In the genomic region with DNA sequence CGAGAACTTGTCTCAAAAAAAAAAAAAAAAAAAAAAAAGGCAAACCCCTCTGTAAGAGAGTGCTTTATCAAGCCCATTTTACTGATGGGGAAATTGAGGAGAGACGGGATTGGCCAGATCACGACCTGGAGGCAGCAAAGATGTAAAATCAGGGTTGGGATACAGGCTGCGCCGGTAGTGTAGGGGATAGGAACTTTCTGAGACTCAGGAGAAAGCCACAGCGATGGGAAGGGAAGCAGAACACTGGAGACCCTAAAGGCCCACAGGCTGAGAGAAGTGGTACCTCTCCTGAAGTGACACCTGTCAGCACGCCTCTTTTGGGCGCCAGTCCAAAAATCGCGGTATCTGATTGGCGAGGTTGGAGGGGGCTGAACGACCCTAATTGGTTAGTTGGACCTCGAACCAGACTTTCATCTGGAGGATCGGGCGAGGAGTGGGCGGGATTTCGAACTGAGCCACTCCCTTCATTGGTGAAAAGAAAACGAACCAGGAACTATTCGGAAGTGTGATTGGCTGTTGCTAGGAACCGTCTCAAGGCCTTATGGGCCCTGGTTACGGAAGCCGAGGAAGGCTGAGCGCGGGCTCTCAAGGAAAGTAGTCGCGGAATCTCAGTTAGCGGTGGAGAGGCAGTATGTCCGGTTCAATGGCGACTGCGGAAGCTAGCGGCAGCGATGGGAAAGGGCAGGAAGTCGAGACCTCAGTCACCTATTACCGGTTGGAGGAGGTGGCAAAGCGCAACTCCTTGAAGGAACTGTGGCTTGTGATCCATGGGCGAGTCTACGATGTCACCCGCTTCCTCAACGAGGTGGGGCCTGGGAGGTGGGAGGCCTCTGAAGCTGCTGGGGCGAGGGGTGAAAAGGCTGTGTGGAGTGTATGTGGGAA, we compare ENCODE assay signal across 1 cellular context.
TF ChIP-seq lines count a peak whose summit lies in the region.

A gene with protein sequence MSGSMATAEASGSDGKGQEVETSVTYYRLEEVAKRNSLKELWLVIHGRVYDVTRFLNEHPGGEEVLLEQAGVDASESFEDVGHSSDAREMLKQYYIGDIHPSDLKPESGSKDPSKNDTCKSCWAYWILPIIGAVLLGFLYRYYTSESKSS (plus strand): TSS at position 567 of the 882 bp plus-strand sequence. CDS start 65 bp downstream, at position 632.

TF ChIP-seq in GM12878, 131 proteins besides CTCF, POLR2A, EP300 and RAD21 (continued from another document and continues in another):
- TF ChIP-seq FOXM1 (IDR thresholded peaks at IDR 0.05; ENCODE audit: low read depth, low read length) = peak; percentile 40
- no peak for TF ChIP-seq PAX8 (IDR thresholded peaks at IDR 0.05)
- peak; percentile 55; the same call in 1 of the 2 replicates for TF ChIP-seq RFX5 (IDR thresholded peaks at IDR 0.05; ENCODE audit: low read depth, low read length)
- TF ChIP-seq GATAD2B (conservative IDR thresholded peaks at IDR 0.05; ENCODE audit: low read depth) = no peak
- TF ChIP-seq, protein P1, sequence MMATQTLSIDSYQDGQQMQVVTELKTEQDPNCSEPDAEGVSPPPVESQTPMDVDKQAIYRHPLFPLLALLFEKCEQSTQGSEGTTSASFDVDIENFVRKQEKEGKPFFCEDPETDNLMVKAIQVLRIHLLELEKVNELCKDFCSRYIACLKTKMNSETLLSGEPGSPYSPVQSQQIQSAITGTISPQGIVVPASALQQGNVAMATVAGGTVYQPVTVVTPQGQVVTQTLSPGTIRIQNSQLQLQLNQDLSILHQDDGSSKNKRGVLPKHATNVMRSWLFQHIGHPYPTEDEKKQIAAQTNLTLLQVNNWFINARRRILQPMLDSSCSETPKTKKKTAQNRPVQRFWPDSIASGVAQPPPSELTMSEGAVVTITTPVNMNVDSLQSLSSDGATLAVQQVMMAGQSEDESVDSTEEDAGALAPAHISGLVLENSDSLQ (IDR thresholded peaks at IDR 0.05) = peak; percentile 95
- peak; percentile 89 for TF ChIP-seq SIN3A (IDR thresholded peaks at IDR 0.05; ENCODE audit: low read depth, low read length)
- TF ChIP-seq CBFB (IDR thresholded peaks at IDR 0.05; ENCODE audit: low read depth) = peak; percentile 83; the same call in 1 of the 2 replicates
- no peak for TF ChIP-seq BCL11A (IDR thresholded peaks at IDR 0.05; ENCODE audit: low read depth, low read length)
- TF ChIP-seq IKZF1 (conservative IDR thresholded peaks at IDR 0.05) = peak; percentile 86
- TF ChIP-seq, protein P2, sequence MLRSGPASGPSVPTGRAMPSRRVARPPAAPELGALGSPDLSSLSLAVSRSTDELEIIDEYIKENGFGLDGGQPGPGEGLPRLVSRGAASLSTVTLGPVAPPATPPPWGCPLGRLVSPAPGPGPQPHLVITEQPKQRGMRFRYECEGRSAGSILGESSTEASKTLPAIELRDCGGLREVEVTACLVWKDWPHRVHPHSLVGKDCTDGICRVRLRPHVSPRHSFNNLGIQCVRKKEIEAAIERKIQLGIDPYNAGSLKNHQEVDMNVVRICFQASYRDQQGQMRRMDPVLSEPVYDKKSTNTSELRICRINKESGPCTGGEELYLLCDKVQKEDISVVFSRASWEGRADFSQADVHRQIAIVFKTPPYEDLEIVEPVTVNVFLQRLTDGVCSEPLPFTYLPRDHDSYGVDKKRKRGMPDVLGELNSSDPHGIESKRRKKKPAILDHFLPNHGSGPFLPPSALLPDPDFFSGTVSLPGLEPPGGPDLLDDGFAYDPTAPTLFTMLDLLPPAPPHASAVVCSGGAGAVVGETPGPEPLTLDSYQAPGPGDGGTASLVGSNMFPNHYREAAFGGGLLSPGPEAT (IDR thresholded peaks at IDR 0.05; ENCODE audit: low read depth) = peak; percentile 86
- TF ChIP-seq SP1 (IDR thresholded peaks at IDR 0.05; ENCODE audit: low read depth, low read length) = peak; percentile 92
- TF ChIP-seq TCF12 (IDR thresholded peaks at IDR 0.05; ENCODE audit: low read depth, low read length) = 0 out of 2 replicates have a peak, but pooled peaks have one; percentile 8
- TF ChIP-seq NFYA (IDR thresholded peaks at IDR 0.05; ENCODE audit: borderline replicate concordance, low read depth, low read length) = peak; percentile 61; the same call in 1 of the 2 replicates
- peak; percentile 57 for TF ChIP-seq FOS (IDR thresholded peaks at IDR 0.05; ENCODE audit: borderline replicate concordance, extremely low read depth, insufficient read length)
- TF ChIP-seq JUNB (IDR thresholded peaks at IDR 0.05) = no peak
- 0 out of 2 replicates have a peak, but pooled peaks have one; percentile 54 for TF ChIP-seq GABPA (IDR thresholded peaks at IDR 0.05; ENCODE audit: low read depth)
- TF ChIP-seq, protein P3, sequence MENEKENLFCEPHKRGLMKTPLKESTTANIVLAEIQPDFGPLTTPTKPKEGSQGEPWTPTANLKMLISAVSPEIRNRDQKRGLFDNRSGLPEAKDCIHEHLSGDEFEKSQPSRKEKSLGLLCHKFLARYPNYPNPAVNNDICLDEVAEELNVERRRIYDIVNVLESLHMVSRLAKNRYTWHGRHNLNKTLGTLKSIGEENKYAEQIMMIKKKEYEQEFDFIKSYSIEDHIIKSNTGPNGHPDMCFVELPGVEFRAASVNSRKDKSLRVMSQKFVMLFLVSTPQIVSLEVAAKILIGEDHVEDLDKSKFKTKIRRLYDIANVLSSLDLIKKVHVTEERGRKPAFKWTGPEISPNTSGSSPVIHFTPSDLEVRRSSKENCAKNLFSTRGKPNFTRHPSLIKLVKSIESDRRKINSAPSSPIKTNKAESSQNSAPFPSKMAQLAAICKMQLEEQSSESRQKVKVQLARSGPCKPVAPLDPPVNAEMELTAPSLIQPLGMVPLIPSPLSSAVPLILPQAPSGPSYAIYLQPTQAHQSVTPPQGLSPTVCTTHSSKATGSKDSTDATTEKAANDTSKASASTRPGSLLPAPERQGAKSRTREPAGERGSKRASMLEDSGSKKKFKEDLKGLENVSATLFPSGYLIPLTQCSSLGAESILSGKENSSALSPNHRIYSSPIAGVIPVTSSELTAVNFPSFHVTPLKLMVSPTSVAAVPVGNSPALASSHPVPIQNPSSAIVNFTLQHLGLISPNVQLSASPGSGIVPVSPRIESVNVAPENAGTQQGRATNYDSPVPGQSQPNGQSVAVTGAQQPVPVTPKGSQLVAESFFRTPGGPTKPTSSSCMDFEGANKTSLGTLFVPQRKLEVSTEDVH (IDR thresholded peaks at IDR 0.05; ENCODE audit: low read depth, partially characterized antibody) = peak; percentile 46
- TF ChIP-seq SMARCA5 (IDR thresholded peaks at IDR 0.05) = 0 out of 2 replicates have a peak, but pooled peaks have one; percentile 11
- 0 out of 2 replicates have a peak, but pooled peaks have one; percentile 14 for TF ChIP-seq DPF2 (IDR thresholded peaks at IDR 0.05)
- TF ChIP-seq YY1 (IDR thresholded peaks at IDR 0.05; ENCODE audit: low read depth, low read length) = peak; percentile 94
- TF ChIP-seq CREM (IDR thresholded peaks at IDR 0.05; ENCODE audit: low read depth) = peak; percentile 79
- TF ChIP-seq, protein P4, sequence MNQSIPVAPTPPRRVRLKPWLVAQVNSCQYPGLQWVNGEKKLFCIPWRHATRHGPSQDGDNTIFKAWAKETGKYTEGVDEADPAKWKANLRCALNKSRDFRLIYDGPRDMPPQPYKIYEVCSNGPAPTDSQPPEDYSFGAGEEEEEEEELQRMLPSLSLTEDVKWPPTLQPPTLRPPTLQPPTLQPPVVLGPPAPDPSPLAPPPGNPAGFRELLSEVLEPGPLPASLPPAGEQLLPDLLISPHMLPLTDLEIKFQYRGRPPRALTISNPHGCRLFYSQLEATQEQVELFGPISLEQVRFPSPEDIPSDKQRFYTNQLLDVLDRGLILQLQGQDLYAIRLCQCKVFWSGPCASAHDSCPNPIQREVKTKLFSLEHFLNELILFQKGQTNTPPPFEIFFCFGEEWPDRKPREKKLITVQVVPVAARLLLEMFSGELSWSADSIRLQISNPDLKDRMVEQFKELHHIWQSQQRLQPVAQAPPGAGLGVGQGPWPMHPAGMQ (IDR thresholded peaks at IDR 0.05; ENCODE audit: borderline replicate concordance) = no peak
- TF ChIP-seq IRF4 (IDR thresholded peaks at IDR 0.05; ENCODE audit: low read depth, low read length) = 0 out of 2 replicates have a peak, but pooled peaks have one; percentile 37
- TF ChIP-seq CHD2 (IDR thresholded peaks at IDR 0.05; ENCODE audit: borderline replicate concordance, low read depth, low read length) = peak; percentile 91
- TF ChIP-seq, protein P5, sequence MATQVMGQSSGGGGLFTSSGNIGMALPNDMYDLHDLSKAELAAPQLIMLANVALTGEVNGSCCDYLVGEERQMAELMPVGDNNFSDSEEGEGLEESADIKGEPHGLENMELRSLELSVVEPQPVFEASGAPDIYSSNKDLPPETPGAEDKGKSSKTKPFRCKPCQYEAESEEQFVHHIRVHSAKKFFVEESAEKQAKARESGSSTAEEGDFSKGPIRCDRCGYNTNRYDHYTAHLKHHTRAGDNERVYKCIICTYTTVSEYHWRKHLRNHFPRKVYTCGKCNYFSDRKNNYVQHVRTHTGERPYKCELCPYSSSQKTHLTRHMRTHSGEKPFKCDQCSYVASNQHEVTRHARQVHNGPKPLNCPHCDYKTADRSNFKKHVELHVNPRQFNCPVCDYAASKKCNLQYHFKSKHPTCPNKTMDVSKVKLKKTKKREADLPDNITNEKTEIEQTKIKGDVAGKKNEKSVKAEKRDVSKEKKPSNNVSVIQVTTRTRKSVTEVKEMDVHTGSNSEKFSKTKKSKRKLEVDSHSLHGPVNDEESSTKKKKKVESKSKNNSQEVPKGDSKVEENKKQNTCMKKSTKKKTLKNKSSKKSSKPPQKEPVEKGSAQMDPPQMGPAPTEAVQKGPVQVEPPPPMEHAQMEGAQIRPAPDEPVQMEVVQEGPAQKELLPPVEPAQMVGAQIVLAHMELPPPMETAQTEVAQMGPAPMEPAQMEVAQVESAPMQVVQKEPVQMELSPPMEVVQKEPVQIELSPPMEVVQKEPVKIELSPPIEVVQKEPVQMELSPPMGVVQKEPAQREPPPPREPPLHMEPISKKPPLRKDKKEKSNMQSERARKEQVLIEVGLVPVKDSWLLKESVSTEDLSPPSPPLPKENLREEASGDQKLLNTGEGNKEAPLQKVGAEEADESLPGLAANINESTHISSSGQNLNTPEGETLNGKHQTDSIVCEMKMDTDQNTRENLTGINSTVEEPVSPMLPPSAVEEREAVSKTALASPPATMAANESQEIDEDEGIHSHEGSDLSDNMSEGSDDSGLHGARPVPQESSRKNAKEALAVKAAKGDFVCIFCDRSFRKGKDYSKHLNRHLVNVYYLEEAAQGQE (IDR thresholded peaks at IDR 0.05; ENCODE audit: low read depth, low read length) = no peak
- TF ChIP-seq CHD4 (IDR thresholded peaks at IDR 0.05) = no peak
- no peak for TF ChIP-seq FOXK2 (IDR thresholded peaks at IDR 0.05)
- TF ChIP-seq KDM1A (IDR thresholded peaks at IDR 0.05; ENCODE audit: borderline replicate concordance) = peak; percentile 86; the same call in 1 of the 2 replicates
- TF ChIP-seq NBN (IDR thresholded peaks at IDR 0.05) = peak; percentile 85
- no peak for TF ChIP-seq NR2C2 (IDR thresholded peaks at IDR 0.05; ENCODE audit: borderline replicate concordance, control insufficient read depth, insufficient read length, low read depth)
- TF ChIP-seq CREB1 (IDR thresholded peaks at IDR 0.05; ENCODE audit: low read depth) = peak; percentile 59
- TF ChIP-seq SMAD1 (IDR thresholded peaks at IDR 0.05; ENCODE audit: low read depth, partially characterized antibody) = peak; percentile 13
- TF ChIP-seq, protein P6, sequence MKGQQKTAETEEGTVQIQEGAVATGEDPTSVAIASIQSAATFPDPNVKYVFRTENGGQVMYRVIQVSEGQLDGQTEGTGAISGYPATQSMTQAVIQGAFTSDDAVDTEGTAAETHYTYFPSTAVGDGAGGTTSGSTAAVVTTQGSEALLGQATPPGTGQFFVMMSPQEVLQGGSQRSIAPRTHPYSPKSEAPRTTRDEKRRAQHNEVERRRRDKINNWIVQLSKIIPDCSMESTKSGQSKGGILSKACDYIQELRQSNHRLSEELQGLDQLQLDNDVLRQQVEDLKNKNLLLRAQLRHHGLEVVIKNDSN (IDR thresholded peaks at IDR 0.05; ENCODE audit: borderline replicate concordance, extremely low read length, insufficient read depth, low read depth, low read length) = no peak
- peak; percentile 97 for TF ChIP-seq POLR2AphosphoS5 (IDR thresholded peaks at IDR 0.05; ENCODE audit: low read length)
- 0 out of 2 replicates have a peak, but pooled peaks have one; percentile 22 for TF ChIP-seq NR2F1 (conservative IDR thresholded peaks at IDR 0.05)
- TF ChIP-seq ZZZ3 (IDR thresholded peaks at IDR 0.05; ENCODE audit: control insufficient read depth, insufficient read length, low read depth) = no peak
- no peak for TF ChIP-seq ZNF274 (IDR thresholded peaks at IDR 0.05; ENCODE audit: insufficient read depth, insufficient read length)
- TF ChIP-seq ATF7 (IDR thresholded peaks at IDR 0.05; ENCODE audit: low read depth) = no peak
- peak in 1 of 2 experiments; percentile 38; a peak in 1 of 4 replicates for TF ChIP-seq BHLHE40 (IDR thresholded peaks at IDR 0.05; ENCODE audit: borderline replicate concordance in 1 of 2, low read depth in 2 of 2, low read length in 1 of 2)
- peak; percentile 83 for TF ChIP-seq SMAD5 (IDR thresholded peaks at IDR 0.05; ENCODE audit: low read depth)
- TF ChIP-seq, protein P7, sequence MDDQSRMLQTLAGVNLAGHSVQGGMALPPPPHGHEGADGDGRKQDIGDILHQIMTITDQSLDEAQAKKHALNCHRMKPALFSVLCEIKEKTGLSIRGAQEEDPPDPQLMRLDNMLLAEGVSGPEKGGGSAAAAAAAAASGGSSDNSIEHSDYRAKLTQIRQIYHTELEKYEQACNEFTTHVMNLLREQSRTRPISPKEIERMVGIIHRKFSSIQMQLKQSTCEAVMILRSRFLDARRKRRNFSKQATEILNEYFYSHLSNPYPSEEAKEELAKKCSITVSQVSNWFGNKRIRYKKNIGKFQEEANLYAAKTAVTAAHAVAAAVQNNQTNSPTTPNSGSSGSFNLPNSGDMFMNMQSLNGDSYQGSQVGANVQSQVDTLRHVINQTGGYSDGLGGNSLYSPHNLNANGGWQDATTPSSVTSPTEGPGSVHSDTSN (IDR thresholded peaks at IDR 0.05; ENCODE audit: insufficient replicate concordance, low read depth, low read length) = peak; percentile 79
- TF ChIP-seq LARP7 (IDR thresholded peaks at IDR 0.05) = 0 out of 2 replicates have a peak, but pooled peaks have one; percentile 37
- peak; percentile 94 for TF ChIP-seq TAF1 (IDR thresholded peaks at IDR 0.05; ENCODE audit: borderline replicate concordance, low read depth, low read length)
- TF ChIP-seq, protein P8, sequence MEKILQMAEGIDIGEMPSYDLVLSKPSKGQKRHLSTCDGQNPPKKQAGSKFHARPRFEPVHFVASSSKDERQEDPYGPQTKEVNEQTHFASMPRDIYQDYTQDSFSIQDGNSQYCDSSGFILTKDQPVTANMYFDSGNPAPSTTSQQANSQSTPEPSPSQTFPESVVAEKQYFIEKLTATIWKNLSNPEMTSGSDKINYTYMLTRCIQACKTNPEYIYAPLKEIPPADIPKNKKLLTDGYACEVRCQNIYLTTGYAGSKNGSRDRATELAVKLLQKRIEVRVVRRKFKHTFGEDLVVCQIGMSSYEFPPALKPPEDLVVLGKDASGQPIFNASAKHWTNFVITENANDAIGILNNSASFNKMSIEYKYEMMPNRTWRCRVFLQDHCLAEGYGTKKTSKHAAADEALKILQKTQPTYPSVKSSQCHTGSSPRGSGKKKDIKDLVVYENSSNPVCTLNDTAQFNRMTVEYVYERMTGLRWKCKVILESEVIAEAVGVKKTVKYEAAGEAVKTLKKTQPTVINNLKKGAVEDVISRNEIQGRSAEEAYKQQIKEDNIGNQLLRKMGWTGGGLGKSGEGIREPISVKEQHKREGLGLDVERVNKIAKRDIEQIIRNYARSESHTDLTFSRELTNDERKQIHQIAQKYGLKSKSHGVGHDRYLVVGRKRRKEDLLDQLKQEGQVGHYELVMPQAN (conservative IDR thresholded peaks at IDR 0.05) = peak; percentile 73
